ENCODE assay signal across 9 cellular contexts in genomic region chr1:206490643-206491421, GRCh38. TPM values are rescaled to one million over a fixed set of nuclear protein-coding genes. Genes with fewer than 3 reads are reported as not detected.
DNase-seq lines count a peak whose midpoint lies in the region; ATAC-seq and TF ChIP-seq lines count a peak whose summit lies in the region.
"Had no signal": no experiment of that assay in that cellular context is flagged by ENCODE, and none has a peak within 500 bp of the region (broad histone marks: within the 10 kb centered on the region; RNA-seq: fewer than 3 reads in every experiment).

No MANE protein-coding gene starts in this region.

- no peaks in the 10 kb centered on the region for H3K4me1 Mint-ChIP-seq in CD8-positive, alpha-beta memory T cell
- peaks cover 6% of the 10 kb centered on the region for H3K4me1 Mint-ChIP-seq in activated CD8-positive, alpha-beta T cell treated with anti-CD3 and anti-CD28 coated beads for 36 hours (ENCODE audit: low read depth)
- peaks cover 10% of the 10 kb centered on the region for H3K4me1 Mint-ChIP-seq in memory B cell
- H3K4me1 Mint-ChIP-seq in effector memory CD8-positive, alpha-beta T cell (ENCODE audit: low read depth in 2 of 2), result peaks cover 0 to 4% of the 10 kb centered on the region in 2 donors

- H3K9me3 Mint-ChIP-seq in CD8-positive, alpha-beta memory T cell, result no peaks in the 10 kb centered on the region
- H3K9me3 Mint-ChIP-seq in activated CD8-positive, alpha-beta T cell treated with anti-CD3 and anti-CD28 coated beads for 36 hours, result no peaks in the 10 kb centered on the region
- no peaks in the 10 kb centered on the region for H3K9me3 Mint-ChIP-seq in memory B cell
- H3K9me3 Mint-ChIP-seq in effector memory CD8-positive, alpha-beta T cell, result no peaks in the 10 kb centered on the region
- H3K9me3 Mint-ChIP-seq: activated B cell treated with CpG ODN at 0.5 μM for 24 hours had no signal

- POLR2A ChIA-PET in CD8-positive, alpha-beta memory T cell (lab: Charles Lee), result no interaction called here
- POLR2A ChIA-PET in activated CD8-positive, alpha-beta T cell treated with anti-CD3 and anti-CD28 coated beads for 36 hours (lab: Charles Lee), result interaction anchor here (1.0 to 1.4 kb wide), 10 partner anchors 7 to 172 kb away, joined by 3 to 7 read pairs (median 4); partner anchors contain the start of genes DYRK3 and RASSF5

- H3K36me3 Mint-ChIP-seq in CD8-positive, alpha-beta memory T cell, result peaks cover 0 to 86% (median 14%) of the 10 kb centered on the region in 3 donors
- peaks cover 8% of the 10 kb centered on the region for H3K36me3 Mint-ChIP-seq in activated CD8-positive, alpha-beta T cell treated with anti-CD3 and anti-CD28 coated beads for 36 hours (ENCODE audit: low read depth)
- peaks cover 23% of the 10 kb centered on the region for H3K36me3 Mint-ChIP-seq in memory B cell
- peaks cover 40% of the 10 kb centered on the region for H3K36me3 Mint-ChIP-seq in effector memory CD8-positive, alpha-beta T cell (ENCODE audit: insufficient read depth)

- H3K4me1 ChIP-seq in CD8-positive, alpha-beta memory T cell (ENCODE audit: insufficient read depth, low read length), result no peaks in the 10 kb centered on the region

- CTCF ChIA-PET in CD8-positive, alpha-beta memory T cell (lab: Charles Lee), result interaction anchor here (0.7 to 4.6 kb wide), 17 partner anchors 9 to 448 kb away, joined by 3 to 28 read pairs (median 4); partner anchors contain the start of genes DYRK3 and IKBKE
- CTCF ChIA-PET in activated CD8-positive, alpha-beta T cell treated with anti-CD3 and anti-CD28 coated beads for 36 hours (lab: Charles Lee), result interaction anchor here (0.6 to 5.9 kb wide), 48 partner anchors 8 to 491 kb away, joined by 3 to 85 read pairs (median 4); partner anchors contain the start of genes DYRK3, EIF2D, IKBKE and RASSF5

- no peak for ATAC-seq in activated CD8-positive, alpha-beta T cell treated with anti-CD3 and anti-CD28 coated beads for 36 hours
- ATAC-seq in memory B cell (ENCODE audit: low read depth) (no peak), HG02885 (IDR thresholded peaks at IDR 0.05; ENCODE audit: poor library complexity, unreplicated experiment) (no peak), HG03280 (IDR thresholded peaks at IDR 0.05; ENCODE audit: unreplicated experiment) (no peak)
- ATAC-seq in effector memory CD8-positive, alpha-beta T cell (replicated peaks), result no peak

- no peak for TF ChIP-seq CTCF in activated CD8-positive, alpha-beta T cell treated with anti-CD3 and anti-CD28 coated beads for 36 hours (IDR thresholded peaks at IDR 0.05)

- H3K27ac ChIP-seq in CD8-positive, alpha-beta memory T cell (ENCODE audit: low read depth, low read length), result peak overlapping the region; percentile 27

- no peak overlapping the region for H3K4me3 ChIP-seq in CD8-positive, alpha-beta memory T cell (ENCODE audit: low read length)

- H3K27me3 Mint-ChIP-seq in CD8-positive, alpha-beta memory T cell, result no peaks in the 10 kb centered on the region
- H3K27me3 Mint-ChIP-seq in activated CD8-positive, alpha-beta T cell treated with anti-CD3 and anti-CD28 coated beads for 36 hours, result no peaks in the 10 kb centered on the region
- no peaks in the 10 kb centered on the region for H3K27me3 Mint-ChIP-seq in memory B cell
- H3K27me3 Mint-ChIP-seq in effector memory CD8-positive, alpha-beta T cell, result no peaks in the 10 kb centered on the region
- H3K27me3 Mint-ChIP-seq: activated B cell treated with CpG ODN at 0.5 μM for 24 hours had no signal

- no peaks in the 10 kb centered on the region for H3K9me3 ChIP-seq in CD8-positive, alpha-beta memory T cell (ENCODE audit: low read length)

- peak in 1 of 5 donors; percentile 14 for DNase-seq in CD8-positive, alpha-beta memory T cell
- peak; percentile 58 for DNase-seq in M059J (ENCODE audit: low read depth)
- no peak for DNase-seq in activated CD8-positive, alpha-beta T cell treated with anti-CD3 and anti-CD28 coated beads for 36 hours
- no peak for DNase-seq in memory B cell (ENCODE audit: low spot score in 2 of 2)
- DNase-seq in effector memory CD8-positive, alpha-beta T cell, result no peak
- DNase-seq: NCI-H510A had no signal

- no peaks in the 10 kb centered on the region for H3K27me3 ChIP-seq in CD8-positive, alpha-beta memory T cell (ENCODE audit: insufficient read depth, low read length, poor library complexity, severe bottlenecking)

- no peak overlapping the region for H3K4me3 Mint-ChIP-seq in CD8-positive, alpha-beta memory T cell
- H3K4me3 Mint-ChIP-seq in activated CD8-positive, alpha-beta T cell treated with anti-CD3 and anti-CD28 coated beads for 36 hours, result no peak overlapping the region
- H3K4me3 Mint-ChIP-seq in memory B cell, result no peak overlapping the region
- H3K4me3 Mint-ChIP-seq in effector memory CD8-positive, alpha-beta T cell, result no peak overlapping the region
- H3K4me3 Mint-ChIP-seq: activated B cell treated with CpG ODN at 0.5 μM for 24 hours had no signal

- H3K27ac Mint-ChIP-seq in CD8-positive, alpha-beta memory T cell, result peak overlapping the region in 4 of 8 donors; percentile 22 to 60 (median 46)
- H3K27ac Mint-ChIP-seq in activated CD8-positive, alpha-beta T cell treated with anti-CD3 and anti-CD28 coated beads for 36 hours, result peak overlapping the region; percentile 46
- peak overlapping the region; percentile 29 for H3K27ac Mint-ChIP-seq in memory B cell
- H3K27ac Mint-ChIP-seq in effector memory CD8-positive, alpha-beta T cell, result peak overlapping the region in 1 of 2 donors; percentile 42
- H3K27ac Mint-ChIP-seq: activated B cell treated with CpG ODN at 0.5 μM for 24 hours had no signal

- intact Hi-C loops in activated CD8-positive, alpha-beta T cell treated with anti-CD3 and anti-CD28 coated beads for 36 hours (cut with micrococcal nuclease), result loop anchor here (5.0 kb wide), 1 partner anchor 171 kb away; no protein-coding TSS in a partner anchor

- H3K36me3 ChIP-seq in CD8-positive, alpha-beta memory T cell (ENCODE audit: insufficient read depth, low read length), result peaks cover 74% of the 10 kb centered on the region

RNA-seq across cellular contexts. Expression of gene RASSF5, which starts 16.5 kb away (rescaled TPM):
- 100 to 1,000 TPM; 163 to 165 TPM for total RNA-seq in CD8-positive, alpha-beta memory T cell
- polyA plus RNA-seq in CD8-positive, alpha-beta memory T cell, result 329 TPM
- 1.6 and 4.1 TPM in 2 replicates for total RNA-seq in M059J (2014; rRNA removed; shearing (Covaris generic))
- total RNA-seq in activated CD8-positive, alpha-beta T cell treated with anti-CD3 and anti-CD28 coated beads for 36 hours, result 100 to 1,000 TPM; 215 to 218 TPM

RNA-seq across cellular contexts. Expression of gene IKBKE, which starts 20.6 kb away (rescaled TPM):
- total RNA-seq in CD8-positive, alpha-beta memory T cell, result 10 to 100 TPM; 17.1 to 18.4 TPM
- 46.6 TPM for polyA plus RNA-seq in CD8-positive, alpha-beta memory T cell
- total RNA-seq in M059J (2014; rRNA removed; shearing (Covaris generic)), result 7.6 and 12.2 TPM in 2 replicates
- total RNA-seq in activated CD8-positive, alpha-beta T cell treated with anti-CD3 and anti-CD28 coated beads for 36 hours, result 10 to 100 TPM; 14.3 to 14.9 TPM

Comparison
In these comparisons a context has a peak if more than half of its experiments do, and no peak if none do; other contexts are left out.
1. RNA of gene RASSF5, which starts 16.5 kb away (total RNA-seq): 215 to 218 TPM in activated CD8-positive, alpha-beta T cell treated with anti-CD3 and anti-CD28 coated beads for 36 hours and 163 to 165 TPM in CD8-positive, alpha-beta memory T cell; 1.6 to 4.1 TPM in M059J; every median in the first group is over 10 times any median in the second.